8 cellular contexts compared by ENCODE assay signal in genomic region chr2:33477473-33478468, GRCh38. TPM values are rescaled to one million over a fixed set of nuclear protein-coding genes. Genes with fewer than 3 reads are reported as not detected.
DNase-seq lines count a peak whose midpoint lies in the region; ATAC-seq and TF ChIP-seq lines count a peak whose summit lies in the region.

No MANE protein-coding gene starts in this region.

- H3K9me3 ChIP-seq in T-helper 17 cell (ENCODE audit: control insufficient read depth, low read length, poor library complexity, severe bottlenecking): no peaks in the 10 kb centered on the region
- no peaks in the 10 kb centered on the region for H3K9me3 ChIP-seq in sigmoid colon

- ATAC-seq in HG03045 (IDR thresholded peaks at IDR 0.05; ENCODE audit: unreplicated experiment): peak; percentile 34
- no peak for ATAC-seq in T-helper 17 cell

- DNase-seq in activated CD4-positive, alpha-beta T cell treated with anti-CD3 and anti-CD28 coated beads for 48 hours: peak; percentile 26
- DNase-seq in activated CD4-positive, alpha-beta T cell treated with anti-CD3 and anti-CD28 coated beads, Interleukin-2, amount 50 U/mL, for 4 hours: no peak
- DNase-seq in T-helper 17 cell (no peak), cardiac septum (ENCODE audit: low spot score) (peak; percentile 77), sigmoid colon (peak; percentile 73), epidermal melanocyte (ENCODE audit: insufficient read length, low spot score) (no peak), HCEC 1CT (no peak)

- TF ChIP-seq POLR2A in sigmoid colon (IDR thresholded peaks at IDR 0.05): no peak

- TF ChIP-seq CTCF in sigmoid colon (IDR thresholded peaks at IDR 0.05): no peak

- WGBS in sigmoid colon, 2 donors: 45 to 54% methylated on average over 20 of the region's 20 CpGs

- intact Hi-C loops in cardiac septum (cut with DNase I): loop anchor here (2.0 to 5.0 kb wide), 5 partner anchors 19 to 120 kb away; partner anchors contain the start of gene FAM98A
- intact Hi-C loops in sigmoid colon (cut with DNase I): loop anchor here (5.0 kb wide), 1 partner anchor 105 kb away; no protein-coding TSS in a partner anchor

- no peaks in the 10 kb centered on the region for H3K36me3 ChIP-seq in sigmoid colon

- peak overlapping the region; percentile 99 for H3K27ac Mint-ChIP-seq in T-helper 17 cell

- no peak for TF ChIP-seq EP300 in sigmoid colon (IDR thresholded peaks at IDR 0.05)

- peaks cover 29% of the 10 kb centered on the region for H3K4me1 Mint-ChIP-seq in T-helper 17 cell

- H3K36me3 Mint-ChIP-seq in T-helper 17 cell (ENCODE audit: low read depth): peaks cover 3% of the 10 kb centered on the region

- peak overlapping the region; percentile 96 for H3K4me3 Mint-ChIP-seq in T-helper 17 cell

- H3K27ac ChIP-seq in sigmoid colon: peak overlapping the region in 3 of 4 donors; percentile 85 to 88 (median 86)

- H3K27me3 Mint-ChIP-seq in T-helper 17 cell: no peaks in the 10 kb centered on the region

- no peaks in the 10 kb centered on the region for H3K27me3 ChIP-seq in sigmoid colon

- no peak overlapping the region for H3K4me3 ChIP-seq in sigmoid colon

- peaks cover 0 to 7% (median 3%) of the 10 kb centered on the region in 4 donors for H3K4me1 ChIP-seq in sigmoid colon

RNA-seq across cellular contexts. Expression of gene RASGRP3, which starts 1.3 kb away (rescaled TPM):
- total RNA-seq in T-helper 17 cell (10 to 100 TPM in 1 of 2 donors, 1 to 10 TPM in 1; 3.9 to 13.5 TPM), cardiac septum (49.4 TPM), sigmoid colon (10 to 100 TPM in 1 of 4 donors, 1 to 10 TPM in 3; 3.9 to 14.7 (median 8.9) TPM)
- polyA plus RNA-seq in sigmoid colon: 1 to 10 TPM; 1.8 to 6.7 (median 4.4) TPM

Comparison
In these comparisons a context has a peak if more than half of its experiments do, and no peak if none do; other contexts are left out.
1. DNase-seq: peak in activated CD4-positive, alpha-beta T cell treated with anti-CD3 and anti-CD28 coated beads for 48 hours (single experiment), cardiac septum (single experiment) and sigmoid colon (single experiment); none in activated CD4-positive, alpha-beta T cell treated with anti-CD3 and anti-CD28 coated beads, Interleukin-2, amount 50 U/mL, for 4 hours (0 of 2), T-helper 17 cell (0 of 3), epidermal melanocyte (single experiment) and HCEC 1CT (single experiment).